In genomic region chr7:73739387-73739767, GRCh38 we compare ENCODE assay signal across 8 cellular contexts. TPM values are rescaled to one million over a fixed set of nuclear protein-coding genes. Genes with fewer than 3 reads are reported as not detected.
DNase-seq lines count a peak whose midpoint lies in the region; ATAC-seq and TF ChIP-seq lines count a peak whose summit lies in the region.

No MANE protein-coding gene starts in this region.

- peak overlapping the region; percentile 82 for H3K4me2 ChIP-seq in mesenchymal stem cell (ENCODE audit: low read length, poor library complexity, severe bottlenecking)

- peak overlapping the region; percentile 92 for H2AFZ ChIP-seq in mesenchymal stem cell (ENCODE audit: low read depth, low read length)

- H3K27ac ChIP-seq in heart right ventricle = peak overlapping the region in 9 of 10 donors; percentile 64 to 89 (median 85)
- H3K27ac ChIP-seq in mesenchymal stem cell (ENCODE audit: low read length, poor library complexity, severe bottlenecking) = no peak overlapping the region
- H3K27ac ChIP-seq in aorta (ENCODE audit: low read depth in 1 of 2, low read length in 2 of 2) = peak overlapping the region in 1 of 2 donors; percentile 84

- no peak overlapping the region for H3K14ac ChIP-seq in mesenchymal stem cell (ENCODE audit: low read length in 2 of 2)

- no peak for TF ChIP-seq CTCF in heart right ventricle (IDR thresholded peaks at IDR 0.05)
- no peak for TF ChIP-seq CTCF in astrocyte of the spinal cord (IDR thresholded peaks at IDR 0.05; ENCODE audit: low read depth, low read length)

- DNase-seq in heart right ventricle = no peak
- DNase-seq in Right ventricle myocardium inferior (ENCODE audit: missing footprints) = no peak
- DNase-seq in astrocyte of the spinal cord (ENCODE audit: low read depth, low spot score) = no peak
- DNase-seq in mesenchymal stem cell = no peak
- no peak for DNase-seq in aorta
- no peak for DNase-seq in NCI-H1092 (lab: John Stamatoyannopoulos, UW)

- no peak overlapping the region for H2BK120ac ChIP-seq in mesenchymal stem cell (ENCODE audit: low read depth, low read length)

- 48 to 53% methylated on average over 13 of the region's 13 CpGs for WGBS in heart right ventricle, 2 donors
- 50% methylated on average over 9 of the region's 13 CpGs for WGBS in mesenchymal stem cell
- 43% methylated on average over 13 of the region's 13 CpGs for WGBS in aorta, 2 donors

- H3K4me1 ChIP-seq in heart right ventricle = peaks cover 6 to 29% (median 19%) of the 10 kb centered on the region in 9 donors
- H3K4me1 ChIP-seq in mesenchymal stem cell (ENCODE audit: control insufficient read depth, insufficient read depth, low read depth, low read length) = peaks cover 41% of the 10 kb centered on the region
- H3K4me1 ChIP-seq in aorta (ENCODE audit: control insufficient read depth in 1 of 2, insufficient read depth in 2 of 2, low read length in 2 of 2) = no peaks in the 10 kb centered on the region

- H2BK5ac ChIP-seq in mesenchymal stem cell (ENCODE audit: low read depth, low read length, poor library complexity, severe bottlenecking) = no peak overlapping the region

- H3K27me3 ChIP-seq in heart right ventricle (no peaks in the 10 kb centered on the region), mesenchymal stem cell (ENCODE audit: control insufficient read depth in 1 of 2, insufficient read depth in 1 of 2, low read length in 2 of 2) (no peaks in the 10 kb centered on the region), aorta (ENCODE audit: control insufficient read depth in 1 of 2, insufficient read depth in 2 of 2, low read length in 1 of 2) (no peaks in the 10 kb centered on the region)

- peak overlapping the region; percentile 93 for H4K8ac ChIP-seq in mesenchymal stem cell (ENCODE audit: low read length)

- peak overlapping the region; percentile 85 for H3K9ac ChIP-seq in mesenchymal stem cell (ENCODE audit: low read length)

- H3K36me3 ChIP-seq in heart right ventricle = peaks cover 0 to 24% (median 0%) of the 10 kb centered on the region in 9 donors
- peaks cover 20 to 26% of the 10 kb centered on the region in 2 experiments for H3K36me3 ChIP-seq in mesenchymal stem cell (ENCODE audit: control insufficient read depth in 1 of 2, insufficient read depth in 2 of 2, low read depth in 1 of 2, low read length in 2 of 2)
- H3K36me3 ChIP-seq in aorta (ENCODE audit: control insufficient read depth in 1 of 2, insufficient read depth in 2 of 2, low read length in 1 of 2) = peaks cover 0 to 2% of the 10 kb centered on the region in 2 donors

- in situ Hi-C loops in astrocyte of the spinal cord (cut with HindIII; ENCODE audit: low sequenced_read_pairs) = no loop called here

- intact Hi-C loops in heart right ventricle (cut with DNase I) = loop anchor here in 5 of 10 donors (10.0 kb wide), 3 partner anchors 55 to 115 kb away; partner anchors contain the start of genes BUD23 (in 1 of the 5), DNAJC30 (in 1 of the 5) and METTL27 (in 1 of the 5)
- intact Hi-C loops in Right ventricle myocardium inferior (cut with DNase I) = no loop called here
- intact Hi-C loops in aorta (cut with DNase I) = no loop called here

- no peaks in the 10 kb centered on the region for H3K9me3 ChIP-seq in heart right ventricle
- H3K9me3 ChIP-seq in mesenchymal stem cell (ENCODE audit: control insufficient read depth, low read length) = no peaks in the 10 kb centered on the region
- no peaks in the 10 kb centered on the region for H3K9me3 ChIP-seq in aorta (ENCODE audit: control insufficient read depth, low read length)

- no peak overlapping the region for H2BK15ac ChIP-seq in mesenchymal stem cell (ENCODE audit: low read depth, poor library complexity, severe bottlenecking)

- H4K91ac ChIP-seq in mesenchymal stem cell (ENCODE audit: low read length) = no peak overlapping the region

- H3K4me3 ChIP-seq in heart right ventricle (peak overlapping the region; percentile 76 to 95 (median 89)), astrocyte of the spinal cord (ENCODE audit: low read depth, low read length) (peak overlapping the region; percentile 78), mesenchymal stem cell (ENCODE audit: insufficient read depth in 1 of 2, low read depth in 1 of 2, low read length in 2 of 2) (peak overlapping the region; percentile 85 to 92), aorta (ENCODE audit: low read length in 2 of 2) (peak overlapping the region; percentile 3 to 23)

- peaks cover 22% of the 10 kb centered on the region for H3K79me1 ChIP-seq in mesenchymal stem cell (replicated peaks; ENCODE audit: low read length, poor library complexity, severe bottlenecking)

- peak overlapping the region in 1 of 2 experiments; percentile 73 for H3K18ac ChIP-seq in mesenchymal stem cell (ENCODE audit: low read depth in 1 of 2, low read length in 2 of 2)

- ATAC-seq in heart right ventricle (no peak), Right ventricle myocardium inferior (no peak), aorta (ENCODE audit: low FRiP score) (no peak), HG02973 (IDR thresholded peaks at IDR 0.05; ENCODE audit: unreplicated experiment) (no peak), HG02623 (IDR thresholded peaks at IDR 0.05; ENCODE audit: unreplicated experiment) (no peak)

- H3K23ac ChIP-seq in mesenchymal stem cell (ENCODE audit: low read length in 2 of 2) = no peak overlapping the region

- H2AK5ac ChIP-seq in mesenchymal stem cell (ENCODE audit: low read length, severe bottlenecking) = peak overlapping the region; percentile 88

- peak overlapping the region in 1 of 2 experiments; percentile 33 for H2BK12ac ChIP-seq in mesenchymal stem cell (ENCODE audit: low read length in 2 of 2)

- no peak overlapping the region for H3K4ac ChIP-seq in mesenchymal stem cell (ENCODE audit: low read depth in 1 of 2, low read length in 2 of 2)

RNA-seq across cellular contexts. Expression of gene ABHD11, which starts 0.8 kb away (rescaled TPM):
- total RNA-seq in heart right ventricle (10 to 100 TPM; 20.0 to 36.8 (median 29.6) TPM), Right ventricle myocardium inferior (21.5 TPM), aorta (10 to 100 TPM; 11.2 to 11.4 TPM)
- polyA plus RNA-seq in heart right ventricle (10 to 100 TPM; 26.8 to 36.6 TPM), aorta (10 to 100 TPM; 15.3 to 32.5 TPM)
- polyA plus RNA-seq in mesenchymal stem cell (2013, experiment 1 of 2) = 7.2 TPM
- 7.1 TPM for polyA plus RNA-seq in mesenchymal stem cell (2013, experiment 2 of 2)

RNA-seq across cellular contexts. Expression of gene STX1A, which starts 19.9 kb away (rescaled TPM):
- 1 to 10 TPM in 9 of 10 donors, under 1 TPM in 1; 0.88 to 2.7 (median 1.8) TPM for total RNA-seq in heart right ventricle
- 1 to 10 TPM; 2.5 to 3.4 TPM for polyA plus RNA-seq in heart right ventricle
- 1.6 TPM for total RNA-seq in Right ventricle myocardium inferior
- polyA plus RNA-seq in mesenchymal stem cell (2013, experiment 1 of 2) = 10.0 TPM
- polyA plus RNA-seq in mesenchymal stem cell (2013, experiment 2 of 2) = 9.9 TPM
- 10 to 100 TPM; 10.2 to 14.7 TPM for total RNA-seq in aorta
- polyA plus RNA-seq in aorta = 10 to 100 TPM in 1 of 2 donors, 1 to 10 TPM in 1; 2.6 to 13.4 TPM

RNA-seq across cellular contexts. Expression of gene CLDN3, which starts 30.7 kb away (rescaled TPM):
- not detected for total RNA-seq in heart right ventricle
- not detected for polyA plus RNA-seq in heart right ventricle
- not detected for total RNA-seq in Right ventricle myocardium inferior
- polyA plus RNA-seq in mesenchymal stem cell (2013, experiment 1 of 2) = not detected
- polyA plus RNA-seq in mesenchymal stem cell (2013, experiment 2 of 2) = not detected
- not detected for total RNA-seq in aorta
- polyA plus RNA-seq in aorta = 10 to 100 TPM in 1 of 2 donors, 1 to 10 TPM in 1; 1.3 to 17.4 TPM

RNA-seq across cellular contexts. Expression of gene BUD23, which starts 56.0 kb away (rescaled TPM):
- total RNA-seq in heart right ventricle = 10 to 100 TPM; 63.4 to 89.9 (median 66.8) TPM
- 100 to 1,000 TPM; 123 to 134 TPM for polyA plus RNA-seq in heart right ventricle
- 81.1 TPM for total RNA-seq in Right ventricle myocardium inferior
- polyA plus RNA-seq in mesenchymal stem cell (2013, experiment 1 of 2) = 75.0 TPM
- 76.6 TPM for polyA plus RNA-seq in mesenchymal stem cell (2013, experiment 2 of 2)
- total RNA-seq in aorta = 10 to 100 TPM; 39.0 to 39.6 TPM
- polyA plus RNA-seq in aorta = 10 to 100 TPM; 48.1 to 60.7 TPM

RNA-seq across cellular contexts. Expression of gene DNAJC30, which starts 56.1 kb away (rescaled TPM):
- 10 to 100 TPM; 12.1 to 20.8 (median 15.8) TPM for total RNA-seq in heart right ventricle
- polyA plus RNA-seq in heart right ventricle = 1 to 10 TPM; 9.1 TPM
- 13.8 TPM for total RNA-seq in Right ventricle myocardium inferior
- polyA plus RNA-seq in mesenchymal stem cell (2013, experiment 1 of 2) = 11.8 TPM
- 12.1 TPM for polyA plus RNA-seq in mesenchymal stem cell (2013, experiment 2 of 2)
- 1 to 10 TPM; 6.7 to 7.8 TPM for total RNA-seq in aorta
- 1 to 10 TPM; 4.5 to 5.1 TPM for polyA plus RNA-seq in aorta

Comparison
In these comparisons a context has a peak if more than half of its experiments do, and no peak if none do; other contexts are left out.
1. H3K4me3 ChIP-seq: peak in every context shown above with its lines; median percentile 89 in heart right ventricle; 88 in mesenchymal stem cell; 78 in astrocyte of the spinal cord; 13 in aorta.